In the genomic region with DNA sequence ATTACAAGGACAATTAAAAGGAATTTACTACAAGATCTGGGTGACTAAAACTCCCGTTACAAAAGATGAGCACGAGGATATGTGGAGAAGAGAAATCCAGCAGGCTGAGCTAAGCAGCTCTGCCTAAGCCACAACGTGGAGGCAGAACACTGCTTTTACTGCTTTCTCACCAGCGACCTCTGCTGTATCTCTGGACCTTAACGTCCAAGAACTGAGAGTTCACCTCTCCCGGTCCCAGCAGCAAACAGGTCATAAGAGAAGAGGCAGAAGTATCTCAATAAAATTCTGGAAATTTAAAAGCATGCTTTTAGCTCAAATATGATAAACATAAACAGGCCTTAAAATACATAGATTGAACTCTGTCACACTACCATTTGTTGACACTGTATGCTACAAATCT, we compare ENCODE assay signal across 8 cellular contexts.
DNase-seq lines count a peak whose midpoint lies in the region; ATAC-seq and TF ChIP-seq lines count a peak whose summit lies in the region.

No MANE protein-coding gene starts in this region.

- TF ChIP-seq EP300 in suprapubic skin (IDR thresholded peaks at IDR 0.05) = no peak

- H3K36me3 Mint-ChIP-seq in brain = peaks cover 48% of the 10 kb centered on the region

- DNase-seq in GM04504 (ENCODE audit: low read depth) = peak; percentile 4
- peak; percentile 18 for DNase-seq in kidney epithelial cell (ENCODE audit: low read depth)
- no peak for DNase-seq in suprapubic skin (ENCODE audit: low spot score in 2 of 2)
- DNase-seq in activated CD4-positive, CD25-positive, alpha-beta regulatory T cell treated with anti-CD3 and anti-CD28 coated beads, Interleukin-2, amount 50 U/mL, for 72 hours = no peak
- DNase-seq in cerebellar nuclear complex (lab: John Stamatoyannopoulos, UW) = no peak

- TF ChIP-seq POLR2A in suprapubic skin (IDR thresholded peaks at IDR 0.05) = no peak

- H3K4me1 ChIP-seq in HUES48 (ENCODE audit: control insufficient read depth, insufficient read depth, low read length) = peaks cover 11% of the 10 kb centered on the region
- no peaks in the 10 kb centered on the region for H3K4me1 ChIP-seq in suprapubic skin

- 48% methylated on average over 6 of the region's 6 CpGs for WGBS in suprapubic skin

- no peaks in the 10 kb centered on the region for H3K27me3 ChIP-seq in HUES48 (ENCODE audit: control insufficient read depth, insufficient read depth, low read length)
- H3K27me3 ChIP-seq in kidney epithelial cell (ENCODE audit: control insufficient read depth, insufficient read depth, low read length) = no peaks in the 10 kb centered on the region
- no peaks in the 10 kb centered on the region for H3K27me3 ChIP-seq in suprapubic skin

- H3K4me1 Mint-ChIP-seq in brain = peaks cover 5% of the 10 kb centered on the region

- H3K9ac ChIP-seq in HUES48 (ENCODE audit: low read depth, low read length) = no peak overlapping the region

- peak overlapping the region in 1 of 5 experiments; percentile 29 for H3K27ac Mint-ChIP-seq in brain

- peak overlapping the region; percentile 63 for H3K27ac ChIP-seq in HUES48 (ENCODE audit: low read depth, low read length)
- no peak overlapping the region for H3K27ac ChIP-seq in suprapubic skin

- H3K36me3 ChIP-seq in HUES48 (ENCODE audit: control insufficient read depth, insufficient read depth, low read length) (peaks cover 54% of the 10 kb centered on the region), kidney epithelial cell (ENCODE audit: control insufficient read depth, insufficient read depth, low read length) (no peaks in the 10 kb centered on the region), suprapubic skin (no peaks in the 10 kb centered on the region)

- ATAC-seq in GM21737 (IDR thresholded peaks at IDR 0.05; ENCODE audit: unreplicated experiment) = no peak

- TF ChIP-seq CTCF in brain (conservative IDR thresholded peaks at IDR 0.05) (peak; percentile 40 to 67), kidney epithelial cell (IDR thresholded peaks at IDR 0.05; ENCODE audit: insufficient read depth, low read length, poor library complexity, severe bottlenecking) (peak; percentile 58), suprapubic skin (IDR thresholded peaks at IDR 0.05) (no peak)

- H3K4me3 ChIP-seq in HUES48 (ENCODE audit: low read depth, low read length) (no peak overlapping the region), kidney epithelial cell (ENCODE audit: low read depth, low read length) (no peak overlapping the region), suprapubic skin (no peak overlapping the region)

- no peaks in the 10 kb centered on the region for H3K9me3 Mint-ChIP-seq in brain

- H3K9me3 ChIP-seq in HUES48 (ENCODE audit: control insufficient read depth, insufficient read depth, low read length) = no peaks in the 10 kb centered on the region
- no peaks in the 10 kb centered on the region for H3K9me3 ChIP-seq in suprapubic skin

- no peak overlapping the region for H3K4me3 Mint-ChIP-seq in brain

- H3K27me3 Mint-ChIP-seq in brain = no peaks in the 10 kb centered on the region

Comparison
In these comparisons a context has a peak if more than half of its experiments do, and no peak if none do; other contexts are left out.
1. DNase-seq: peak in GM04504 (single experiment) and kidney epithelial cell (single experiment); none in suprapubic skin (0 of 2), activated CD4-positive, CD25-positive, alpha-beta regulatory T cell treated with anti-CD3 and anti-CD28 coated beads, Interleukin-2, amount 50 U/mL, for 72 hours (single experiment) and cerebellar nuclear complex (0 of 2).
2. CTCF ChIP-seq: peak in brain (2 of 2) and kidney epithelial cell (single experiment); none in suprapubic skin (0 of 2).